In the genomic region with DNA sequence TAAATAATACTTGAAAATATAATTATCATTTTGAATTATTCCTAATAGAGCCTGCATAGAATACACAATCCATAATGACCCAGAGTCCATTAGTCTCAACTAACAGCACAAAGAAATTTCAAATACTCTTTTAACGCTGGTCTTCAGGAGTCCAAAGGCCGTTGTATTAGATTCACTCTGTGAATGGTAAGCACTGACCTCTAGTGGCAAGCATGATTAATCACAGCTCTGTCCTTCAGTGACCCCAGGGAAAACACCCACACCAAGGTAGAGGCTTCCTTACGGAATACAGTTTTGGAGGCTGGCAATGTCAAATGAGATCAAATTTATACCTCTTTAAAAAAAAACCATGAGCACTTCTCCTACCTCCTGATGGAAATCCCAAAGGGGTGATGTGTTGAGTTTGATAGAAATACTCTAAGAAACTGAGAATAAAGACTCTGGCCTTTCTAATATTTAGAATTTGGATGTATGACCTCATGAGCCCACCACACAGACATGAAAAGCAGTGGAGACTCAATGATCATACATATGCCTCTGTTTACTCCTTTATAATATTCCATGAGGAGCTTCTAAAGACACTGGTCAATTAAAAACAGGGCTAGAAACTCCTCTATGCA, we compare ENCODE assay signal across 1 cellular context.
TF ChIP-seq lines count a peak whose summit lies in the region.

No MANE protein-coding gene starts in this region.

TF ChIP-seq in WTC11, 78 proteins besides CTCF, POLR2A, EP300 and RAD21 (continued from another document):
- TF ChIP-seq, protein P1, sequence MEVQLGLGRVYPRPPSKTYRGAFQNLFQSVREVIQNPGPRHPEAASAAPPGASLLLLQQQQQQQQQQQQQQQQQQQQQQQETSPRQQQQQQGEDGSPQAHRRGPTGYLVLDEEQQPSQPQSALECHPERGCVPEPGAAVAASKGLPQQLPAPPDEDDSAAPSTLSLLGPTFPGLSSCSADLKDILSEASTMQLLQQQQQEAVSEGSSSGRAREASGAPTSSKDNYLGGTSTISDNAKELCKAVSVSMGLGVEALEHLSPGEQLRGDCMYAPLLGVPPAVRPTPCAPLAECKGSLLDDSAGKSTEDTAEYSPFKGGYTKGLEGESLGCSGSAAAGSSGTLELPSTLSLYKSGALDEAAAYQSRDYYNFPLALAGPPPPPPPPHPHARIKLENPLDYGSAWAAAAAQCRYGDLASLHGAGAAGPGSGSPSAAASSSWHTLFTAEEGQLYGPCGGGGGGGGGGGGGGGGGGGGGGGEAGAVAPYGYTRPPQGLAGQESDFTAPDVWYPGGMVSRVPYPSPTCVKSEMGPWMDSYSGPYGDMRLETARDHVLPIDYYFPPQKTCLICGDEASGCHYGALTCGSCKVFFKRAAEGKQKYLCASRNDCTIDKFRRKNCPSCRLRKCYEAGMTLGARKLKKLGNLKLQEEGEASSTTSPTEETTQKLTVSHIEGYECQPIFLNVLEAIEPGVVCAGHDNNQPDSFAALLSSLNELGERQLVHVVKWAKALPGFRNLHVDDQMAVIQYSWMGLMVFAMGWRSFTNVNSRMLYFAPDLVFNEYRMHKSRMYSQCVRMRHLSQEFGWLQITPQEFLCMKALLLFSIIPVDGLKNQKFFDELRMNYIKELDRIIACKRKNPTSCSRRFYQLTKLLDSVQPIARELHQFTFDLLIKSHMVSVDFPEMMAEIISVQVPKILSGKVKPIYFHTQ (CRISPR knock-in tag; IDR thresholded peaks at IDR 0.05): no peak
- TF ChIP-seq FOXP1 (CRISPR knock-in tag; IDR thresholded peaks at IDR 0.05; ENCODE audit: borderline replicate concordance) (no peak), USF1 (CRISPR knock-in tag; IDR thresholded peaks at IDR 0.05) (no peak), ATF6 (CRISPR knock-in tag; IDR thresholded peaks at IDR 0.05) (no peak), ETV6 (CRISPR knock-in tag; IDR thresholded peaks at IDR 0.05) (no peak), CBFB (CRISPR knock-in tag; IDR thresholded peaks at IDR 0.05; ENCODE audit: low read depth) (no peak), SMAD3 (CRISPR knock-in tag; IDR thresholded peaks at IDR 0.05; ENCODE audit: borderline replicate concordance) (no peak), ATF2 (CRISPR knock-in tag; IDR thresholded peaks at IDR 0.05; ENCODE audit: borderline replicate concordance, low read depth) (no peak), OVOL2 (CRISPR knock-in tag; IDR thresholded peaks at IDR 0.05; ENCODE audit: borderline replicate concordance) (no peak)
- TF ChIP-seq, protein P2, sequence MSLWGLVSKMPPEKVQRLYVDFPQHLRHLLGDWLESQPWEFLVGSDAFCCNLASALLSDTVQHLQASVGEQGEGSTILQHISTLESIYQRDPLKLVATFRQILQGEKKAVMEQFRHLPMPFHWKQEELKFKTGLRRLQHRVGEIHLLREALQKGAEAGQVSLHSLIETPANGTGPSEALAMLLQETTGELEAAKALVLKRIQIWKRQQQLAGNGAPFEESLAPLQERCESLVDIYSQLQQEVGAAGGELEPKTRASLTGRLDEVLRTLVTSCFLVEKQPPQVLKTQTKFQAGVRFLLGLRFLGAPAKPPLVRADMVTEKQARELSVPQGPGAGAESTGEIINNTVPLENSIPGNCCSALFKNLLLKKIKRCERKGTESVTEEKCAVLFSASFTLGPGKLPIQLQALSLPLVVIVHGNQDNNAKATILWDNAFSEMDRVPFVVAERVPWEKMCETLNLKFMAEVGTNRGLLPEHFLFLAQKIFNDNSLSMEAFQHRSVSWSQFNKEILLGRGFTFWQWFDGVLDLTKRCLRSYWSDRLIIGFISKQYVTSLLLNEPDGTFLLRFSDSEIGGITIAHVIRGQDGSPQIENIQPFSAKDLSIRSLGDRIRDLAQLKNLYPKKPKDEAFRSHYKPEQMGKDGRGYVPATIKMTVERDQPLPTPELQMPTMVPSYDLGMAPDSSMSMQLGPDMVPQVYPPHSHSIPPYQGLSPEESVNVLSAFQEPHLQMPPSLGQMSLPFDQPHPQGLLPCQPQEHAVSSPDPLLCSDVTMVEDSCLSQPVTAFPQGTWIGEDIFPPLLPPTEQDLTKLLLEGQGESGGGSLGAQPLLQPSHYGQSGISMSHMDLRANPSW (CRISPR knock-in tag; conservative IDR thresholded peaks at IDR 0.05; ENCODE audit: low read depth): no peak
- TF ChIP-seq, protein P3, sequence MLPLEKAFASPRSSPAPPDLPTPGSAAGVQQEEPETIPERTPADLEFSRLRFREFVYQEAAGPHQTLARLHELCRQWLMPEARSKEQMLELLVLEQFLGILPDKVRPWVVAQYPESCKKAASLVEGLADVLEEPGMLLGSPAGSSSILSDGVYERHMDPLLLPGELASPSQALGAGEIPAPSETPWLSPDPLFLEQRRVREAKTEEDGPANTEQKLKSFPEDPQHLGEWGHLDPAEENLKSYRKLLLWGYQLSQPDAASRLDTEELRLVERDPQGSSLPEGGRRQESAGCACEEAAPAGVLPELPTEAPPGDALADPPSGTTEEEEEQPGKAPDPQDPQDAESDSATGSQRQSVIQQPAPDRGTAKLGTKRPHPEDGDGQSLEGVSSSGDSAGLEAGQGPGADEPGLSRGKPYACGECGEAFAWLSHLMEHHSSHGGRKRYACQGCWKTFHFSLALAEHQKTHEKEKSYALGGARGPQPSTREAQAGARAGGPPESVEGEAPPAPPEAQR (CRISPR knock-in tag; IDR thresholded peaks at IDR 0.05): no peak
